In genomic region chr11:7622731-7623130, GRCh38 we compare ENCODE assay signal across 23 cellular contexts. TPM values are rescaled to one million over a fixed set of nuclear protein-coding genes. Genes with fewer than 3 reads are reported as not detected.
DNase-seq lines count a peak whose midpoint lies in the region; ATAC-seq and TF ChIP-seq lines count a peak whose summit lies in the region.
"Had no signal": no experiment of that assay in that cellular context is flagged by ENCODE, and none has a peak within 500 bp of the region (broad histone marks: within the 10 kb centered on the region; RNA-seq: fewer than 3 reads in every experiment).

No MANE protein-coding gene starts in this region.

- intact Hi-C loops in mucosa of descending colon (cut with DNase I, micrococcal nuclease) = no loop called here
- intact Hi-C loops in transverse colon (cut with DNase I; ENCODE audit: low total_unique reads) = no loop called here

- H3K4me1 ChIP-seq in mucosa of descending colon (ENCODE audit: low read depth) (peaks cover 15% of the 10 kb centered on the region), transverse colon (peaks cover 0 to 15% (median 6%) of the 10 kb centered on the region in 4 donors), SJCRH30 (no peaks in the 10 kb centered on the region)
- H3K4me1 ChIP-seq: A549, BE2C had no signal

- no peaks in the 10 kb centered on the region for H3K36me3 ChIP-seq in mucosa of descending colon (ENCODE audit: low read depth)
- H3K36me3 ChIP-seq in transverse colon = peaks cover 0 to 9% (median 2%) of the 10 kb centered on the region in 4 donors
- no peaks in the 10 kb centered on the region for H3K36me3 ChIP-seq in SJCRH30
- H3K36me3 ChIP-seq: BE2C had no signal

- H3K9me3 ChIP-seq in mucosa of descending colon (no peaks in the 10 kb centered on the region), transverse colon (no peaks in the 10 kb centered on the region), SJCRH30 (replicated peaks) (no peaks in the 10 kb centered on the region)
- H3K9me3 ChIP-seq: A549; BE2C; BLaER1 treated with 17β-estradiol and CSF1 and Interleukin-3, amounts not matched to agents 10 nM and 100 nM had no signal

- no peak for TF ChIP-seq CTCF in LNCaP clone FGC (IDR thresholded peaks at IDR 0.05; ENCODE audit: control insufficient read depth, extremely low read depth, insufficient read depth)
- no peak for TF ChIP-seq CTCF in VCaP (conservative IDR thresholded peaks at IDR 0.05)
- TF ChIP-seq CTCF in mucosa of descending colon (IDR thresholded peaks at IDR 0.05) = no peak
- no peak for TF ChIP-seq CTCF in transverse colon (IDR thresholded peaks at IDR 0.05)

- H3K4me3 ChIP-seq in LNCaP clone FGC (ENCODE audit: low read depth, low read length) (no peak overlapping the region), mucosa of descending colon (no peak overlapping the region), transverse colon (no peak overlapping the region), SJCRH30 (no peak overlapping the region)
- H3K4me3 ChIP-seq: A549; BLaER1 treated with 17β-estradiol and CSF1 and Interleukin-3, amounts not matched to agents 10 nM and 100 nM; GM23248 had no signal

- H3K27me3 ChIP-seq in transverse colon (no peaks in the 10 kb centered on the region), SJCRH30 (no peaks in the 10 kb centered on the region)
- H3K27me3 ChIP-seq: BE2C; BLaER1 treated with 17β-estradiol and CSF1 and Interleukin-3, amounts not matched to agents 10 nM and 100 nM had no signal

- peak overlapping the region; percentile 69 for H3K27ac ChIP-seq in VCaP
- H3K27ac ChIP-seq in transverse colon = peak overlapping the region; percentile 43 to 68 (median 48)
- no peak overlapping the region for H3K27ac ChIP-seq in SJCRH30
- H3K27ac ChIP-seq: A549; BLaER1 treated with 17β-estradiol and CSF1 and Interleukin-3, amounts not matched to agents 10 nM and 100 nM; GM23248 had no signal

- ATAC-seq in mucosa of descending colon = peak; percentile 91
- ATAC-seq in GM18502 (IDR thresholded peaks at IDR 0.05; ENCODE audit: poor library complexity, unreplicated experiment) = no peak
- ATAC-seq: A549, HCT116 had no signal

- WGBS in transverse colon (ENCODE audit: low coverage in 1 of 2), 2 donors = 25 to 61% methylated on average over 2 to 3 of the region's 3 CpGs

- TF ChIP-seq EP300 in transverse colon (IDR thresholded peaks at IDR 0.05; ENCODE audit: low read depth) = no peak

- TF ChIP-seq POLR2A in transverse colon (IDR thresholded peaks at IDR 0.05) = no peak

- DNase-seq in LNCaP clone FGC (ENCODE audit: low read depth) (peak; percentile 90), mucosa of descending colon (no peak), transverse colon (no peak), SJCRH30 (no peak)
- DNase-seq in activated effector memory CD4-positive, alpha-beta T cell treated with anti-CD3 and anti-CD28 coated beads, Interleukin-2, amount 50 U/mL, for 16 hours = no peak
- DNase-seq: 8988T; ACHN; AML-193; BE2C; Calu3; CD4-positive, alpha-beta T cell; CD8-positive, alpha-beta memory T cell; DMS53; DMS79 treated with DMSO at 0.1 percent for 48 hours; GF-D8; GM23248; H9 had no signal

- in situ Hi-C loops in transverse colon (cut with MboI; ENCODE audit: low pct_ligation_motif_present in 1 of 4, low pct_unique_long_range_greater_than_20kb in 1 of 4, low sequenced_read_pairs in 3 of 4) = no loop called here

RNA-seq across cellular contexts. Expression of gene CYB5R2, which starts 50.6 kb away (rescaled TPM):
- 1 to 10 TPM; 2.3 to 7.0 (median 6.3) TPM for total RNA-seq in mucosa of descending colon
- total RNA-seq in transverse colon = 10 to 100 TPM in 1 of 4 donors, 1 to 10 TPM in 2, not detected in 1; 2.7 to 21.3 (median 4.2) TPM
- not detected in 2 replicates for total RNA-seq in SJCRH30 (2014; rRNA removed; shearing (Covaris generic))
- total RNA-seq: CD4-positive, alpha-beta T cell; H4 had no signal
